In the genomic region with DNA sequence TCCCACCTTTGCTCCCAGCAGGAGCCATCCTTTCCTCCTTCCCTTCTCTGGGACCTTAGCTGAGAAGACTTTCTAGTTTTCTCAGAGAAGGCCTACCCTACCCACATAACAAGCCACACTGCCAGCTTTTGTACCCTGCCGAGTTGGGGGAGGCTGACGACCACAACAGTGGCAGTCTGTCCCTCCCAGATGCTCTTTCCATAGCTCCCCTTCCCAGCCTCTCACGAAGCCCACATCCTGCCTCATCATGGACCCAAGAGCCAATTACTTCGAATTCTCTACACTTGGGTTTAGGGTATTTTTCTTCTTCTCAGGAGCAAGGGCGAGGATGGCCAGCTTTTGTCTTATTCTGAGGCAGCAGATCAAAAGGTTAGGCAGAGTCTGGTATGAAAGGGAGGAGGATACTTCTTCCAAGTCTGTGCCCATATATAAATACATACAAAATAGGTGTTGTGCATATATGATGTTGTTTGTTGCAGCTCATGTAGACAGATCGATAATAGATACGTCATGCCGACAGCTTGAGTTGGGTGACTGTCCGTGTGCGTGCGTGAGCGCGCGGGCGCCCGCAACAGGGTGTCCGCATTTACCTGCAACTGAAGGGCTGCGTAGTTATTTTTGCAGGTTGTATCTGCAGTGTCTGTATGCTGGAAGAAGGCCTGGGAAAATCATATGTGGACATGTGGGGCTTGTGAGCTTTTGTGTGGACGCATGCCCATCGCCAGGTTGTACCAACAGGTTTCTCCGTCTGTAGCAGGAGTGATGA, we compare ENCODE assay signal across 8 cellular contexts. TPM values are rescaled to one million over a fixed set of nuclear protein-coding genes. Genes with fewer than 3 reads are reported as not detected.
DNase-seq lines count a peak whose midpoint lies in the region; ATAC-seq and TF ChIP-seq lines count a peak whose summit lies in the region.

No MANE protein-coding gene starts in this region.

- H3K4me1 ChIP-seq in Panc1 (ENCODE audit: control insufficient read depth, insufficient read depth, low read length) (peaks cover 5% of the 10 kb centered on the region; the same call in 1 of the 2 replicates), psoas muscle (peaks cover 4% of the 10 kb centered on the region)

- peaks cover 43% of the 10 kb centered on the region for H3K4me1 Mint-ChIP-seq in endothelial cell (ENCODE audit: unreplicated experiment)

- H3K9me3 Mint-ChIP-seq in endothelial cell (ENCODE audit: unreplicated experiment): no peaks in the 10 kb centered on the region

- no peak for ATAC-seq in Panc1
- ATAC-seq in psoas muscle: no peak
- ATAC-seq in GM19324 (IDR thresholded peaks at IDR 0.05; ENCODE audit: low FRiP score, unreplicated experiment): no peak
- ATAC-seq in HG02973 (IDR thresholded peaks at IDR 0.05; ENCODE audit: unreplicated experiment): no peak
- ATAC-seq in GM19035 (IDR thresholded peaks at IDR 0.05; ENCODE audit: unreplicated experiment): no peak

- H3K9me3 ChIP-seq in Panc1 (ENCODE audit: control insufficient read depth, insufficient read depth, low read depth, low read length): no peaks in the 10 kb centered on the region
- H3K9me3 ChIP-seq in psoas muscle: no peaks in the 10 kb centered on the region

- peak overlapping the region; percentile 76 for H3K4me3 Mint-ChIP-seq in endothelial cell (ENCODE audit: unreplicated experiment)

- H3K36me3 ChIP-seq in Panc1 (ENCODE audit: control insufficient read depth, insufficient read depth, low read length) (no peaks in the 10 kb centered on the region), psoas muscle (ENCODE audit: insufficient read depth in 1 of 2, low read depth in 1 of 2) (no peaks in the 10 kb centered on the region)

- H3K27me3 Mint-ChIP-seq in endothelial cell (ENCODE audit: unreplicated experiment): peaks cover 20% of the 10 kb centered on the region

- intact Hi-C loops in Panc1 (cut with micrococcal nuclease; ENCODE audit: unreplicated experiment): no loop called here
- intact Hi-C loops in psoas muscle (cut with DNase I): no loop called here

- 76 to 80% (median 79%) methylated on average over 21 of the region's 21 CpGs for WGBS in psoas muscle, 3 donors

- DNase-seq in G401 (ENCODE audit: low spot score) (peak; percentile 24), Panc1 (ENCODE audit: low read depth, low spot score) (no peak), endothelial cell (ENCODE audit: low spot score) (no peak), psoas muscle (no peak), HT-29 (ENCODE audit: low spot score) (no peak)

- CTCF ChIA-PET in Panc1 (lab: Charles Lee): interaction anchor here (1.4 kb wide), 1 partner anchor 24 kb away, joined by 3 read pairs; no protein-coding TSS in a partner anchor

- H3K4me3 ChIP-seq in Panc1 (ENCODE audit: low read depth in 2 of 2, low read length in 2 of 2) (peak overlapping the region; percentile 52 to 67), psoas muscle (peak overlapping the region; percentile 68)

- peak overlapping the region; percentile 70 for H3K27ac Mint-ChIP-seq in endothelial cell (ENCODE audit: unreplicated experiment)

- BruUV-seq in Panc1 (replicated peaks; lab: Mats Ljungman, UMichigan): no TSS peak

- peaks cover 32% of the 10 kb centered on the region for H3K27me3 ChIP-seq in Panc1 (ENCODE audit: control insufficient read depth, insufficient read depth, low read length)
- peaks cover 0 to 33% (median 4%) of the 10 kb centered on the region in 3 donors for H3K27me3 ChIP-seq in psoas muscle (ENCODE audit: insufficient read depth in 3 of 3, low read length in 2 of 3)

- in situ Hi-C loops in G401 (cut with HindIII; ENCODE audit: low sequenced_read_pairs) (no loop called here), Panc1 (cut with HindIII; ENCODE audit: low pct_unique_long_range_greater_than_20kb, low sequenced_read_pairs) (no loop called here)

- no peak for TF ChIP-seq CTCF in Panc1 (IDR thresholded peaks at IDR 0.05)
- TF ChIP-seq CTCF in endothelial cell (IDR thresholded peaks at IDR 0.05; ENCODE audit: unreplicated experiment): no peak
- TF ChIP-seq CTCF in psoas muscle (IDR thresholded peaks at IDR 0.05): no peak

- POLR2A ChIA-PET in Panc1 (lab: Charles Lee): interaction anchor here (1.0 kb wide), 1 partner anchor 65 kb away, joined by 3 read pairs; a partner anchor contains a TSS

- H3K27ac ChIP-seq in Panc1 (ENCODE audit: low read length): no peak overlapping the region
- H3K27ac ChIP-seq in psoas muscle: no peak overlapping the region

- H3K36me3 Mint-ChIP-seq in endothelial cell (ENCODE audit: low read depth, unreplicated experiment): peaks cover 6% of the 10 kb centered on the region

RNA-seq across cellular contexts. Expression of a gene that starts 0.8 kb away (rescaled TPM):
- total RNA-seq in G401 (2014; rRNA removed; shearing (Covaris generic)): 1.5 TPM in 1 of 2 replicates, not detected in the other
- 5.7 TPM for total RNA-seq in Panc1 (2021; ENCODE audit: unreplicated experiment)
- 2.1 TPM for polyA plus RNA-seq in Panc1 (2012; ENCODE audit: insufficient read length)
- 17.0 TPM for total RNA-seq in endothelial cell (ENCODE audit: unreplicated experiment)
- 1 to 10 TPM in 2 of 4 donors, under 1 TPM in 2; 0.89 to 2.1 (median 1.2) TPM for total RNA-seq in psoas muscle
- 1 to 10 TPM in 2 of 3 donors, under 1 TPM in 1; 0.69 to 1.7 (median 1.0) TPM for polyA plus RNA-seq in psoas muscle
- total RNA-seq in HT-29 (2014; rRNA removed; shearing (Covaris generic)): 9.9 and 12.4 TPM in 2 replicates

RNA-seq across cellular contexts. Expression of a gene that starts 13.2 kb away (rescaled TPM):
- total RNA-seq in G401 (2014; rRNA removed; shearing (Covaris generic)): not detected in 2 replicates
- total RNA-seq in Panc1 (2021; ENCODE audit: unreplicated experiment): not detected
- not detected for polyA plus RNA-seq in Panc1 (2012; ENCODE audit: insufficient read length)
- total RNA-seq in endothelial cell (ENCODE audit: unreplicated experiment): 8.6 TPM
- total RNA-seq in psoas muscle: under 1 TPM; 0.30 to 0.58 (median 0.37) TPM
- under 1 TPM; 0.15 to 0.36 (median 0.17) TPM for polyA plus RNA-seq in psoas muscle
- 137 and 149 TPM in 2 replicates for total RNA-seq in HT-29 (2014; rRNA removed; shearing (Covaris generic))

RNA-seq across cellular contexts. Expression of a gene that starts 23.2 kb away (rescaled TPM):
- not detected in 2 replicates for total RNA-seq in G401 (2014; rRNA removed; shearing (Covaris generic))
- 1.6 TPM for total RNA-seq in Panc1 (2021; ENCODE audit: unreplicated experiment)
- polyA plus RNA-seq in Panc1 (2012; ENCODE audit: insufficient read length): 1.2 TPM
- total RNA-seq in endothelial cell (ENCODE audit: unreplicated experiment): 490 TPM
- 10 to 100 TPM; 20.1 to 35.5 (median 28.8) TPM for total RNA-seq in psoas muscle
- polyA plus RNA-seq in psoas muscle: 10 to 100 TPM; 18.4 to 37.2 (median 26.2) TPM
- 31.1 and 38.2 TPM in 2 replicates for total RNA-seq in HT-29 (2014; rRNA removed; shearing (Covaris generic))

Comparison
In these comparisons a context has a peak if more than half of its experiments do, and no peak if none do; other contexts are left out.
1. RNA of a gene that starts 13.2 kb away (total RNA-seq): 137 to 149 TPM in HT-29; 8.6 TPM in endothelial cell (single experiment), 0.30 to 0.58 TPM in psoas muscle, not detected in Panc1 (single experiment) and not detected in G401; every median in the first group is over 10 times any median in the second.
2. RNA of a gene that starts 23.2 kb away (total RNA-seq): 490 TPM in endothelial cell (single experiment); 31.1 to 38.2 TPM in HT-29, 20.1 to 35.5 TPM in psoas muscle, 1.6 TPM in Panc1 (single experiment) and not detected in G401; every median in the first group is over 10 times any median in the second.